ENCODE assay signal across 26 cellular contexts in genomic region chr15:68401496-68402431, GRCh38. TPM values are rescaled to one million over a fixed set of nuclear protein-coding genes. Genes with fewer than 3 reads are reported as not detected.
DNase-seq lines count a peak whose midpoint lies in the region; ATAC-seq, FAIRE-seq and TF ChIP-seq lines count a peak whose summit lies in the region.
"Had no signal": no experiment of that assay in that cellular context is flagged by ENCODE, and none has a peak within 500 bp of the region (broad histone marks: within the 10 kb centered on the region; RNA-seq: fewer than 3 reads in every experiment).

No MANE protein-coding gene starts in this region.

- no peaks in the 10 kb centered on the region; the same call in 1 of the 2 replicates for H3K27me3 Mint-ChIP-seq in WTC11 (ENCODE audit: low read depth)
- H3K27me3 Mint-ChIP-seq: naive thymus-derived CD8-positive, alpha-beta T cell had no signal

- POLR2A ChIA-PET in WTC11 (lab: Charles Lee) (interaction anchor here (0.5 kb wide), 1 partner anchor 119 kb away, joined by 3 read pairs; no protein-coding TSS in a partner anchor), GM10248 (lab: Yijun Ruan, JAX) (no interaction called here)

- FAIRE-seq in urothelium cell line (lab: Jason Lieb, UNC), result peak; percentile 13
- FAIRE-seq: astrocyte, GM12891 had no signal

- peak; percentile 8 for DNase-seq in activated effector memory CD4-positive, alpha-beta T cell treated with anti-CD3 and anti-CD28 coated beads, Interleukin-2, amount 50 U/mL, for 16 hours
- no peak for DNase-seq in activated effector memory CD4-positive, alpha-beta T cell treated with Interleukin-2 at 50 U/mL for 16 hours
- DNase-seq in activated CD8-positive, alpha-beta memory T cell treated with anti-CD3 and anti-CD28 coated beads, Interleukin-2, amount 50 U/mL, for 48 hours, result peak; percentile 20
- peak; percentile 39 for DNase-seq in mesenteric fat pad (ENCODE audit: low spot score)
- no peak for DNase-seq in urothelium cell line (ENCODE audit: low spot score)
- no peak for DNase-seq in WTC11 (ENCODE audit: low spot score)
- no peak for DNase-seq in COLO668 (lab: John Stamatoyannopoulos, UW; ENCODE audit: unreplicated experiment)
- no peak for DNase-seq in GM10248 (ENCODE audit: extremely low spot score)
- DNase-seq: activated naive CD8-positive, alpha-beta T cell treated with anti-CD3 and anti-CD28 coated beads, Interleukin-2, amount 10 ng/mL, durations not matched to agents 7 days and 5 days; activated T-cell treated with anti-CD3 and anti-CD28 coated beads for 4 hours; AML-193; cortex of kidney; erythroblast; left ventricle myocardium superior; midbrain; NCI-H1105; NCI-H187; NCI-H2171; NCI-H82; occipital lobe; T-helper 1 cell had no signal

- CTCF ChIA-PET in WTC11 (lab: Charles Lee) (interaction anchor here (1.0 kb wide), 1 partner anchor 16 kb away, joined by 3 read pairs; no protein-coding TSS in a partner anchor), GM10248 (lab: Yijun Ruan, JAX) (no interaction called here)

- TF ChIP-seq CTCF in WTC11 (IDR thresholded peaks at IDR 0.05), result no peak
- TF ChIP-seq CTCF in GM10248 (IDR thresholded peaks at IDR 0.05; ENCODE audit: control extremely low read depth, extremely low read depth, low read depth, missing control alignments), result no peak

- H3K4me3 Mint-ChIP-seq in WTC11, result no peak overlapping the region
- H3K4me3 Mint-ChIP-seq: activated naive CD8-positive, alpha-beta T cell treated with anti-CD3 and anti-CD28 coated beads, Interleukin-2, amount 10 ng/mL, durations not matched to agents 7 days and 5 days; CD8-positive, alpha-beta T cell; naive thymus-derived CD8-positive, alpha-beta T cell had no signal

- no peaks in the 10 kb centered on the region for H3K36me3 Mint-ChIP-seq in WTC11
- H3K36me3 Mint-ChIP-seq: activated naive CD8-positive, alpha-beta T cell treated with anti-CD3 and anti-CD28 coated beads, Interleukin-2, amount 10 ng/mL, durations not matched to agents 7 days and 5 days; CD8-positive, alpha-beta T cell; naive thymus-derived CD8-positive, alpha-beta T cell had no signal

- no peaks in the 10 kb centered on the region for H3K4me1 Mint-ChIP-seq in WTC11
- H3K4me1 Mint-ChIP-seq: activated naive CD8-positive, alpha-beta T cell treated with anti-CD3 and anti-CD28 coated beads, Interleukin-2, amount 10 ng/mL, durations not matched to agents 7 days and 5 days; naive thymus-derived CD8-positive, alpha-beta T cell had no signal

- ATAC-seq in WTC11, result no peak
- ATAC-seq: CD8-positive, alpha-beta T cell; K562; left ventricle myocardium superior had no signal

- H3K9me3 Mint-ChIP-seq in WTC11, result peaks cover 8% of the 10 kb centered on the region; the same call in 1 of the 2 replicates
- H3K9me3 Mint-ChIP-seq: CD8-positive, alpha-beta T cell had no signal

- no peak overlapping the region for H3K27ac Mint-ChIP-seq in WTC11
- H3K27ac Mint-ChIP-seq: CD8-positive, alpha-beta T cell had no signal

TF ChIP-seq in WTC11, 78 proteins besides CTCF, POLR2A, EP300 and RAD21:
- TF ChIP-seq PREB (CRISPR knock-in tag; IDR thresholded peaks at IDR 0.05; ENCODE audit: borderline replicate concordance) (no peak), SMAD3 (CRISPR knock-in tag; IDR thresholded peaks at IDR 0.05; ENCODE audit: borderline replicate concordance) (no peak), USF1 (CRISPR knock-in tag; IDR thresholded peaks at IDR 0.05) (no peak), ZMAT4 (CRISPR knock-in tag; IDR thresholded peaks at IDR 0.05) (no peak), ZSCAN18 (CRISPR knock-in tag; IDR thresholded peaks at IDR 0.05) (no peak), ZNF232 (CRISPR knock-in tag; IDR thresholded peaks at IDR 0.05) (no peak), HMGXB4 (CRISPR knock-in tag; IDR thresholded peaks at IDR 0.05) (no peak), ZNF281 (CRISPR knock-in tag; IDR thresholded peaks at IDR 0.05) (no peak), ZNF317 (CRISPR knock-in tag; IDR thresholded peaks at IDR 0.05; ENCODE audit: borderline replicate concordance, low read depth) (no peak), JUN (CRISPR knock-in tag; IDR thresholded peaks at IDR 0.05) (no peak), MXD4 (CRISPR knock-in tag; IDR thresholded peaks at IDR 0.05; ENCODE audit: borderline replicate concordance) (no peak)

RNA-seq across cellular contexts. Expression of gene ITGA11, which starts 30.2 kb away (rescaled TPM):
- 4.5 TPM for total RNA-seq in mesenteric fat pad
- total RNA-seq in WTC11 (2021), result 0.11 to 0.60 TPM (median 0.15 TPM) in 3 replicates
- total RNA-seq: CD8-positive, alpha-beta T cell; K562 had no signal

Comparison
In these comparisons a context has a peak if more than half of its experiments do, and no peak if none do; other contexts are left out.
1. DNase-seq: peak in activated effector memory CD4-positive, alpha-beta T cell treated with anti-CD3 and anti-CD28 coated beads, Interleukin-2, amount 50 U/mL, for 16 hours (single experiment), activated CD8-positive, alpha-beta memory T cell treated with anti-CD3 and anti-CD28 coated beads, Interleukin-2, amount 50 U/mL, for 48 hours (single experiment) and mesenteric fat pad (single experiment); none in activated effector memory CD4-positive, alpha-beta T cell treated with Interleukin-2 at 50 U/mL for 16 hours (single experiment), urothelium cell line (single experiment), WTC11 (single experiment), COLO668 (single experiment) and GM10248 (single experiment).